ENCODE assay signal across 21 cellular contexts in the genomic region with DNA sequence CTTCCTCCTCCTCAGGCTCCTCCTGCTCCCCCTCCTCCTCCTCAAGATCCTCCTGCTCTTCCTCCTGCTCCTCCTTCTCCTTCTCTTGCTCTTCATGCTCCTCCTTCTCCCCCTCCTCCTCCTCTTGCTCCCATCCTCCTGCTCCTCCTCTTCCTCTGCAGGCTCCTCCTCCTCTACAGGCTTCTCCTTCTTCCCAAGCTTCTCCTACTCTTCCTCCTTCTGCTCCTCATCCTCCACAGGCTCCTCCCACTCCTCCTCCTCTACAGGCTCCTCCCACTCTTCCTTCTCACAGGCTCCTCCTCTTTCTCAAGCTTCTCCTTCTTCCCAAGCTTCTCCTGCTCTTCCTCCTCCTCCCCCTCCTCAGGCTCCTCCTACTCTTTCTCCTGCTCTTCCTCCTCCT. TPM values are rescaled to one million over a fixed set of nuclear protein-coding genes. Genes with fewer than 3 reads are reported as not detected.
DNase-seq lines count a peak whose midpoint lies in the region; ATAC-seq, FAIRE-seq and TF ChIP-seq lines count a peak whose summit lies in the region.
"Had no signal": no experiment of that assay in that cellular context is flagged by ENCODE, and none has a peak within 500 bp of the region (broad histone marks: within the 10 kb centered on the region; RNA-seq: fewer than 3 reads in every experiment).

No MANE protein-coding gene starts in this region.

- no peak overlapping the region for H2AFZ ChIP-seq in neuronal stem cell (ENCODE audit: low read length)

- no peak overlapping the region for H3K27ac ChIP-seq in HEK293 (ENCODE audit: extremely low read depth, low read depth, low read length)
- H3K27ac ChIP-seq in neuronal stem cell (replicated peaks; ENCODE audit: low read length): no peak overlapping the region
- no peak overlapping the region for H3K27ac ChIP-seq in pancreas
- H3K27ac ChIP-seq: 22Rv1, A549, BLaER1 had no signal

- no peaks in the 10 kb centered on the region for H3K79me1 ChIP-seq in neuronal stem cell (ENCODE audit: low read depth, low read length)

- TF ChIP-seq CTCF in HEK293 (tag by site-specific recombination; IDR thresholded peaks at IDR 0.05) (no peak), pancreas (IDR thresholded peaks at IDR 0.05) (no peak)

- no peak for DNase-seq in activated naive CD4-positive, alpha-beta T cell treated with anti-CD3 and anti-CD28 coated beads, Interleukin-2, amount 50 U/mL, for 72 hours (ENCODE audit: low spot score in 2 of 2)
- DNase-seq in T-helper 17 cell (no peak), neuronal stem cell (ENCODE audit: low spot score) (no peak), RKO (ENCODE audit: low spot score) (no peak), pancreas (no peak)
- DNase-seq in activated CD4-positive, alpha-beta memory T cell treated with anti-CD3 and anti-CD28 coated beads, Interleukin-2, amount 10 ng/mL, durations not matched to agents 7 days and 5 days: no peak
- DNase-seq: AML-193; CD4-positive, alpha-beta memory T cell; DMS153; DMS79; GDM1; GOT3; H7 had no signal

- H3K9ac ChIP-seq in neuronal stem cell (ENCODE audit: low read depth, low read length, poor library complexity): no peak overlapping the region
- H3K9ac ChIP-seq: BLaER1 had no signal

- no peak overlapping the region for H2BK120ac ChIP-seq in neuronal stem cell (ENCODE audit: low read depth, low read length)

- H3K4me2 ChIP-seq in neuronal stem cell (ENCODE audit: insufficient read depth, low read length, poor library complexity, severe bottlenecking): no peak overlapping the region
- H3K4me2 ChIP-seq: A549, BLaER1 had no signal

- H2BK5ac ChIP-seq in neuronal stem cell (ENCODE audit: low read length): no peak overlapping the region

- no peak overlapping the region for H3K18ac ChIP-seq in neuronal stem cell (ENCODE audit: low read length)

- no peak overlapping the region for H3K23ac ChIP-seq in neuronal stem cell (ENCODE audit: low read depth, low read length, poor library complexity)

- no peaks in the 10 kb centered on the region for H3K9me3 Mint-ChIP-seq in activated naive CD4-positive, alpha-beta T cell treated with anti-CD3 and anti-CD28 coated beads, Interleukin-2, amount 50 U/mL, for 24 hours
- no peaks in the 10 kb centered on the region for H3K9me3 Mint-ChIP-seq in activated naive CD4-positive, alpha-beta T cell treated with anti-CD3 and anti-CD28 coated beads, Interleukin-2, amount 50 U/mL, for 72 hours
- H3K9me3 Mint-ChIP-seq in activated CD4-positive, alpha-beta memory T cell treated with anti-CD3 and anti-CD28 coated beads, Interleukin-2, amount 10 ng/mL, durations not matched to agents 7 days and 5 days: peaks cover 3% of the 10 kb centered on the region

- H3K36me3 ChIP-seq in HEK293 (ENCODE audit: control insufficient read depth in 2 of 2, insufficient read depth in 1 of 2, low read length in 2 of 2): no peaks in the 10 kb centered on the region
- no peaks in the 10 kb centered on the region for H3K36me3 ChIP-seq in neuronal stem cell (replicated peaks in 1 of 2; ENCODE audit: control insufficient read depth in 2 of 2, insufficient read depth in 2 of 2, low read length in 2 of 2)
- H3K36me3 ChIP-seq in pancreas: no peaks in the 10 kb centered on the region
- H3K36me3 ChIP-seq: BLaER1 had no signal

- no peak overlapping the region for H3K14ac ChIP-seq in neuronal stem cell (ENCODE audit: low read length)

- no peak overlapping the region for H2BK12ac ChIP-seq in neuronal stem cell (ENCODE audit: low read length)

- H3K27ac Mint-ChIP-seq in activated naive CD4-positive, alpha-beta T cell treated with anti-CD3 and anti-CD28 coated beads, Interleukin-2, amount 50 U/mL, for 24 hours: peak overlapping the region; percentile 55
- H3K27ac Mint-ChIP-seq in activated naive CD4-positive, alpha-beta T cell treated with anti-CD3 and anti-CD28 coated beads, Interleukin-2, amount 50 U/mL, for 72 hours: peak overlapping the region in 1 of 2 donors; percentile 4
- H3K27ac Mint-ChIP-seq in T-helper 17 cell: peak overlapping the region; percentile 39
- H3K27ac Mint-ChIP-seq in activated CD4-positive, alpha-beta memory T cell treated with anti-CD3 and anti-CD28 coated beads, Interleukin-2, amount 10 ng/mL, durations not matched to agents 7 days and 5 days: no peak overlapping the region

- H2AK5ac ChIP-seq in neuronal stem cell (ENCODE audit: low read depth, low read length): peak overlapping the region; percentile 17

- no peaks in the 10 kb centered on the region for H3K4me1 ChIP-seq in HEK293 (ENCODE audit: control insufficient read depth, insufficient read depth, low read length)
- H3K4me1 ChIP-seq in neuronal stem cell (ENCODE audit: control insufficient read depth in 2 of 2, insufficient read depth in 1 of 2, low read depth in 1 of 2, low read length in 2 of 2): peaks cover 0 to 1% of the 10 kb centered on the region in 2 donors
- no peaks in the 10 kb centered on the region for H3K4me1 ChIP-seq in pancreas
- H3K4me1 ChIP-seq: A549, BLaER1 had no signal

- peaks cover 4% of the 10 kb centered on the region for H3K36me3 Mint-ChIP-seq in activated naive CD4-positive, alpha-beta T cell treated with anti-CD3 and anti-CD28 coated beads, Interleukin-2, amount 50 U/mL, for 24 hours
- H3K36me3 Mint-ChIP-seq in activated naive CD4-positive, alpha-beta T cell treated with anti-CD3 and anti-CD28 coated beads, Interleukin-2, amount 50 U/mL, for 72 hours: no peaks in the 10 kb centered on the region
- peaks cover 10% of the 10 kb centered on the region for H3K36me3 Mint-ChIP-seq in T-helper 17 cell (ENCODE audit: low read depth)
- no peaks in the 10 kb centered on the region for H3K36me3 Mint-ChIP-seq in activated CD4-positive, alpha-beta memory T cell treated with anti-CD3 and anti-CD28 coated beads, Interleukin-2, amount 10 ng/mL, durations not matched to agents 7 days and 5 days (ENCODE audit: low read depth)
- H3K36me3 Mint-ChIP-seq: CD14-positive monocyte had no signal

- no peak for FAIRE-seq in pancreas (lab: Jason Lieb, UNC)
- FAIRE-seq: A549, GM12892 had no signal

- H3K4me3 ChIP-seq in HEK293 (ENCODE audit: low read depth, low read length) (no peak overlapping the region), neuronal stem cell (ENCODE audit: low read length in 2 of 2) (no peak overlapping the region), pancreas (no peak overlapping the region)
- H3K4me3 ChIP-seq: A549, BLaER1 had no signal

- intact Hi-C loops in pancreas (cut with DNase I): no loop called here

- CTCF ChIA-PET in HEK293 (lab: Yijun Ruan, JAX): interaction anchor here (0.7 kb wide), 2 partner anchors 170 to 391 kb away, joined by 3 read pairs; no protein-coding TSS in a partner anchor
- CTCF ChIA-PET in activated CD4-positive, alpha-beta memory T cell treated with anti-CD3 and anti-CD28 coated beads, Interleukin-2, amount 10 ng/mL, durations not matched to agents 7 days and 5 days (lab: Charles Lee): no interaction called here

- peaks cover 21% of the 10 kb centered on the region for H3K4me1 Mint-ChIP-seq in activated naive CD4-positive, alpha-beta T cell treated with anti-CD3 and anti-CD28 coated beads, Interleukin-2, amount 50 U/mL, for 24 hours
- H3K4me1 Mint-ChIP-seq in T-helper 17 cell: peaks cover 31% of the 10 kb centered on the region
- no peaks in the 10 kb centered on the region for H3K4me1 Mint-ChIP-seq in activated CD4-positive, alpha-beta memory T cell treated with anti-CD3 and anti-CD28 coated beads, Interleukin-2, amount 10 ng/mL, durations not matched to agents 7 days and 5 days

- peaks cover 0 to 4% (median 0%) of the 10 kb centered on the region in 3 experiments for H3K27me3 ChIP-seq in neuronal stem cell (ENCODE audit: control insufficient read depth in 3 of 3, insufficient read depth in 3 of 3, low read depth in 1 of 3, low read length in 3 of 3)
- H3K27me3 ChIP-seq in pancreas: no peaks in the 10 kb centered on the region
- H3K27me3 ChIP-seq: BLaER1 had no signal

- ATAC-seq in activated naive CD4-positive, alpha-beta T cell treated with anti-CD3 and anti-CD28 coated beads, Interleukin-2, amount 50 U/mL, for 72 hours: no peak
- ATAC-seq in T-helper 17 cell (no peak), pancreas (no peak)
- ATAC-seq: A549 had no signal

- H3K27me3 Mint-ChIP-seq in activated naive CD4-positive, alpha-beta T cell treated with anti-CD3 and anti-CD28 coated beads, Interleukin-2, amount 50 U/mL, for 24 hours: no peaks in the 10 kb centered on the region
- peaks cover 5% of the 10 kb centered on the region for H3K27me3 Mint-ChIP-seq in T-helper 17 cell
- H3K27me3 Mint-ChIP-seq in activated CD4-positive, alpha-beta memory T cell treated with anti-CD3 and anti-CD28 coated beads, Interleukin-2, amount 10 ng/mL, durations not matched to agents 7 days and 5 days: no peaks in the 10 kb centered on the region
- H3K27me3 Mint-ChIP-seq: CD4-positive, alpha-beta memory T cell had no signal

- no peak overlapping the region for H4K91ac ChIP-seq in neuronal stem cell (ENCODE audit: low read depth, low read length, poor library complexity)

- H3K9me3 ChIP-seq in HEK293 (ENCODE audit: control insufficient read depth, insufficient read depth, low read depth, low read length): no peaks in the 10 kb centered on the region
- no peaks in the 10 kb centered on the region for H3K9me3 ChIP-seq in T-helper 17 cell (ENCODE audit: control insufficient read depth, low read length, poor library complexity, severe bottlenecking)
- H3K9me3 ChIP-seq in neuronal stem cell (replicated peaks in 1 of 2; ENCODE audit: control insufficient read depth in 2 of 2, insufficient read depth in 1 of 2, low read depth in 1 of 2, low read length in 2 of 2): peaks cover 0 to 2% of the 10 kb centered on the region in 2 donors
- H3K9me3 ChIP-seq in pancreas: no peaks in the 10 kb centered on the region
- H3K9me3 ChIP-seq: A549, BLaER1 had no signal

- H3K4me3 Mint-ChIP-seq in activated naive CD4-positive, alpha-beta T cell treated with anti-CD3 and anti-CD28 coated beads, Interleukin-2, amount 50 U/mL, for 24 hours: no peak overlapping the region
- H3K4me3 Mint-ChIP-seq in T-helper 17 cell: no peak overlapping the region
- no peak overlapping the region for H3K4me3 Mint-ChIP-seq in activated CD4-positive, alpha-beta memory T cell treated with anti-CD3 and anti-CD28 coated beads, Interleukin-2, amount 10 ng/mL, durations not matched to agents 7 days and 5 days
- H3K4me3 Mint-ChIP-seq: CD14-positive monocyte; CD4-positive, alpha-beta memory T cell had no signal

- POLR2A ChIA-PET in HEK293 (lab: Yijun Ruan, JAX): no interaction called here
- POLR2A ChIA-PET in activated CD4-positive, alpha-beta memory T cell treated with anti-CD3 and anti-CD28 coated beads, Interleukin-2, amount 10 ng/mL, durations not matched to agents 7 days and 5 days (lab: Charles Lee): no interaction called here

- no peak overlapping the region for H4K8ac ChIP-seq in neuronal stem cell (ENCODE audit: low read depth, low read length)

- H3K4ac ChIP-seq in neuronal stem cell (ENCODE audit: low read length): no peak overlapping the region

- H2BK15ac ChIP-seq in neuronal stem cell (ENCODE audit: low read length): no peak overlapping the region

RNA-seq across cellular contexts. Expression of a gene that starts 47.7 kb away (rescaled TPM):
- under 1 TPM; 0.06 to 0.14 TPM for total RNA-seq in activated naive CD4-positive, alpha-beta T cell treated with anti-CD3 and anti-CD28 coated beads, Interleukin-2, amount 50 U/mL, for 72 hours
- total RNA-seq in T-helper 17 cell: 10 to 100 TPM; 10.1 to 14.5 TPM
- polyA plus RNA-seq in neuronal stem cell (2013, experiment 1 of 2): 0.07 TPM
- 0.06 TPM for polyA plus RNA-seq in neuronal stem cell (2013, experiment 2 of 2)
- under 1 TPM in 1 of 2 experiments, not detected in 1; 0.13 TPM for total RNA-seq in activated CD4-positive, alpha-beta memory T cell treated with anti-CD3 and anti-CD28 coated beads, Interleukin-2, amount 10 ng/mL, durations not matched to agents 7 days and 5 days
- total RNA-seq in pancreas: under 1 TPM in 5 of 6 donors, not detected in 1; 0.09 to 0.31 (median 0.09) TPM
- under 1 TPM; 0.04 to 0.12 TPM for polyA plus RNA-seq in pancreas
- total RNA-seq: HT-29 had no signal
- polyA plus RNA-seq: CD14-positive monocyte had no signal

Comparison
In these comparisons a context has a peak if more than half of its experiments do, and no peak if none do; other contexts are left out.
1. RNA of a gene that starts 47.7 kb away (total RNA-seq): 10.1 to 14.5 TPM in T-helper 17 cell; 0.13 TPM in activated CD4-positive, alpha-beta memory T cell treated with anti-CD3 and anti-CD28 coated beads, Interleukin-2, amount 10 ng/mL, durations not matched to agents 7 days and 5 days, 0.06 to 0.14 TPM in activated naive CD4-positive, alpha-beta T cell treated with anti-CD3 and anti-CD28 coated beads, Interleukin-2, amount 50 U/mL, for 72 hours and 0.09 to 0.31 TPM in pancreas; every median in the first group is over 4 times any median in the second.